ENCODE assay signal across 18 cellular contexts in genomic region chr17:56887552-56888467, GRCh38. TPM values are rescaled to one million over a fixed set of nuclear protein-coding genes. Genes with fewer than 3 reads are reported as not detected.
DNase-seq lines count a peak whose midpoint lies in the region; ATAC-seq, FAIRE-seq and TF ChIP-seq lines count a peak whose summit lies in the region.
"Had no signal": no experiment of that assay in that cellular context is flagged by ENCODE, and none has a peak within 500 bp of the region (broad histone marks: within the 10 kb centered on the region; RNA-seq: fewer than 3 reads in every experiment).

No MANE protein-coding gene starts in this region.

- no peaks in the 10 kb centered on the region for H3F3A ChIP-seq in smooth muscle cell (ENCODE audit: low read depth)

- H3K36me3 Mint-ChIP-seq in astrocyte (ENCODE audit: low read depth, unreplicated experiment) = peaks cover 51% of the 10 kb centered on the region

- no peaks in the 10 kb centered on the region for H3K36me3 ChIP-seq in astrocyte (ENCODE audit: insufficient read depth, low read length)
- H3K36me3 ChIP-seq in mucosa of descending colon (ENCODE audit: low read depth) = no peaks in the 10 kb centered on the region
- no peaks in the 10 kb centered on the region for H3K36me3 ChIP-seq in smooth muscle cell (ENCODE audit: low read depth)
- H3K36me3 ChIP-seq in upper lobe of left lung = peaks cover 15 to 65% (median 42%) of the 10 kb centered on the region in 4 donors
- H3K36me3 ChIP-seq: SJCRH30 had no signal

- WGBS in smooth muscle cell (ENCODE audit: low lambda C conversion rate) = 93% methylated on average over 9 of the region's 9 CpGs
- WGBS in upper lobe of left lung, 2 donors = 95 to 99% methylated on average over 9 of the region's 9 CpGs

- no peak for TF ChIP-seq EP300 in upper lobe of left lung (IDR thresholded peaks at IDR 0.05)

- intact Hi-C loops in mucosa of descending colon (cut with DNase I, micrococcal nuclease) = no loop called here

- no peak overlapping the region for H2AFZ ChIP-seq in astrocyte (ENCODE audit: low read depth, low read length)
- H2AFZ ChIP-seq in smooth muscle cell (ENCODE audit: low read depth) = no peak overlapping the region

- H3K9ac ChIP-seq in astrocyte (ENCODE audit: low read length) = no peak overlapping the region
- no peak overlapping the region for H3K9ac ChIP-seq in smooth muscle cell (ENCODE audit: low read depth)
- H3K9ac ChIP-seq: BLaER1 had no signal

- H3K27ac ChIP-seq in astrocyte (ENCODE audit: low read depth, low read length) (no peak overlapping the region), smooth muscle cell (ENCODE audit: low read depth) (no peak overlapping the region), upper lobe of left lung (no peak overlapping the region)
- H3K27ac ChIP-seq: BLaER1, HL-60, left ventricle myocardium inferior, SJCRH30 had no signal

- no peak for DNase-seq in GM12891 (ENCODE audit: insufficient read length, low spot score)
- no peak for DNase-seq in HTR-8/SVneo (ENCODE audit: insufficient read length, low spot score)
- DNase-seq in astrocyte (ENCODE audit: low read depth) = no peak
- DNase-seq in mucosa of descending colon = no peak
- no peak for DNase-seq in smooth muscle cell (lab: John Stamatoyannopoulos, UW; ENCODE audit: unreplicated experiment)
- no peak for DNase-seq in AML-193 (lab: John Stamatoyannopoulos, UW)
- DNase-seq in upper lobe of left lung = no peak
- DNase-seq: DMS153; effector CD8-positive, alpha-beta T cell; left ventricle myocardium inferior; NCI-H146; NCI-H446; SJCRH30; T1000; trophoblast cell had no signal

- H3K27me3 ChIP-seq in astrocyte (ENCODE audit: insufficient read depth, low read length) = no peaks in the 10 kb centered on the region
- H3K27me3 ChIP-seq in smooth muscle cell (ENCODE audit: low read depth) = no peaks in the 10 kb centered on the region
- H3K27me3 ChIP-seq in upper lobe of left lung = no peaks in the 10 kb centered on the region
- H3K27me3 ChIP-seq: BLaER1, SJCRH30 had no signal

- H3K27ac Mint-ChIP-seq in astrocyte (ENCODE audit: unreplicated experiment) = peak overlapping the region; percentile 24

- peaks cover 7% of the 10 kb centered on the region for H3K9me3 Mint-ChIP-seq in astrocyte (ENCODE audit: unreplicated experiment)

- TF ChIP-seq POLR2A in GM12891 (IDR thresholded peaks at IDR 0.05; ENCODE audit: low read depth, low read length) (peak; percentile 32; the same call in 1 of the 2 replicates), upper lobe of left lung (IDR thresholded peaks at IDR 0.05) (no peak)

- no peak for TF ChIP-seq CTCF in astrocyte (IDR thresholded peaks at IDR 0.05; ENCODE audit: insufficient read depth, low read depth, low read length)
- no peak for TF ChIP-seq CTCF in mucosa of descending colon (IDR thresholded peaks at IDR 0.05)
- TF ChIP-seq CTCF in smooth muscle cell (IDR thresholded peaks at IDR 0.05; ENCODE audit: borderline replicate concordance, insufficient read depth, poor library complexity, severe bottlenecking) = no peak
- no peak for TF ChIP-seq CTCF in upper lobe of left lung (IDR thresholded peaks at IDR 0.05)

- no peak overlapping the region for H3K4me3 Mint-ChIP-seq in astrocyte (ENCODE audit: unreplicated experiment)

- peaks cover 3% of the 10 kb centered on the region for H3K9me3 ChIP-seq in astrocyte (ENCODE audit: insufficient read depth, low read depth, low read length)
- peaks cover 8% of the 10 kb centered on the region for H3K9me3 ChIP-seq in mucosa of descending colon
- H3K9me3 ChIP-seq in smooth muscle cell (replicated peaks; ENCODE audit: low read depth) = no peaks in the 10 kb centered on the region
- no peaks in the 10 kb centered on the region for H3K9me3 ChIP-seq in upper lobe of left lung
- H3K9me3 ChIP-seq: SJCRH30 had no signal

- ATAC-seq in mucosa of descending colon (peak; percentile 66), GM19328 (IDR thresholded peaks at IDR 0.05; ENCODE audit: unreplicated experiment) (no peak), upper lobe of left lung (ENCODE audit: low FRiP score in 2 of 2) (no peak)

- H3K4me1 ChIP-seq in astrocyte (ENCODE audit: insufficient read depth, low read length) = no peaks in the 10 kb centered on the region
- H3K4me1 ChIP-seq in mucosa of descending colon (ENCODE audit: low read depth) = peaks cover 26% of the 10 kb centered on the region
- H3K4me1 ChIP-seq in smooth muscle cell (ENCODE audit: low read depth) = no peaks in the 10 kb centered on the region
- no peaks in the 10 kb centered on the region for H3K4me1 ChIP-seq in upper lobe of left lung
- H3K4me1 ChIP-seq: BLaER1, left ventricle myocardium inferior, SJCRH30 had no signal

- H3K4me2 ChIP-seq in astrocyte (ENCODE audit: low read length) = no peak overlapping the region
- H3K4me2 ChIP-seq in smooth muscle cell = no peak overlapping the region
- H3K4me2 ChIP-seq: BLaER1 had no signal

- no peak overlapping the region for H3K4me3 ChIP-seq in astrocyte (ENCODE audit: insufficient read depth, low read depth, low read length)
- no peak overlapping the region for H3K4me3 ChIP-seq in mucosa of descending colon
- no peak overlapping the region for H3K4me3 ChIP-seq in smooth muscle cell
- H3K4me3 ChIP-seq in upper lobe of left lung = no peak overlapping the region
- H3K4me3 ChIP-seq: left ventricle myocardium inferior, SJCRH30 had no signal

- FAIRE-seq in GM12891 (lab: Jason Lieb, UNC) = no peak
- peak; percentile 4 for FAIRE-seq in HTR-8/SVneo (lab: Jason Lieb, UNC)
- no peak for FAIRE-seq in astrocyte (lab: Jason Lieb, UNC)

- H3K79me2 ChIP-seq in astrocyte (ENCODE audit: insufficient read depth, low read length) (no peaks in the 10 kb centered on the region), smooth muscle cell (ENCODE audit: low read depth) (no peaks in the 10 kb centered on the region)

- no peaks in the 10 kb centered on the region for H3K27me3 Mint-ChIP-seq in astrocyte (ENCODE audit: low read depth, unreplicated experiment)

- H4K20me1 ChIP-seq in astrocyte (ENCODE audit: insufficient read depth, low read length) (no peaks in the 10 kb centered on the region), smooth muscle cell (ENCODE audit: low read depth) (no peaks in the 10 kb centered on the region)

- H3K4me1 Mint-ChIP-seq in astrocyte (ENCODE audit: low read depth, unreplicated experiment) = peaks cover 7% of the 10 kb centered on the region

TF ChIP-seq in GM12891, 5 proteins besides CTCF, POLR2A, EP300 and RAD21:
- 0 out of 2 replicates have a peak, but pooled peaks have one; percentile 23 for TF ChIP-seq POU2F2 (IDR thresholded peaks at IDR 0.05; ENCODE audit: low read depth, low read length)
- no peak for TF ChIP-seq SPI1 (IDR thresholded peaks at IDR 0.05; ENCODE audit: low read depth, low read length)
- no peak for TF ChIP-seq TAF1 (IDR thresholded peaks at IDR 0.05; ENCODE audit: low read depth, low read length)
- TF ChIP-seq PAX5 (IDR thresholded peaks at IDR 0.05; ENCODE audit: insufficient read depth, low read length, severe bottlenecking) = no peak
- peak; percentile 60; the same call in 1 of the 2 replicates for TF ChIP-seq POLR2AphosphoS5 (IDR thresholded peaks at IDR 0.05; ENCODE audit: low read depth, low read length)
TF ChIP-seq in GM12891: peak in this region for 2.

RNA-seq across cellular contexts. Expression of gene TRIM25, which starts 26.0 kb away (rescaled TPM):
- polyA plus RNA-seq in GM12891 (2012; ENCODE audit: low read depth, missing spikeins) = 49.7 TPM
- total RNA-seq in astrocyte (96.3 and 105 TPM in 2 replicates), mucosa of descending colon (100 to 1,000 TPM in 2 of 3 donors, 10 to 100 TPM in 1; 76.1 to 130 (median 115) TPM), smooth muscle cell (7.1 and 14.0 TPM in 2 replicates), upper lobe of left lung (100 to 1,000 TPM in 2 of 6 donors, 10 to 100 TPM in 4; 66.7 to 294 (median 83.0) TPM)
- 2.6 and 4.2 TPM in 2 replicates for polyA plus RNA-seq in smooth muscle cell

RNA-seq across cellular contexts. Expression of gene DGKE, which starts 53.9 kb away (rescaled TPM):
- 4.0 TPM for polyA plus RNA-seq in GM12891 (2012; ENCODE audit: low read depth, missing spikeins)
- total RNA-seq in astrocyte (5.2 and 5.5 TPM in 2 replicates), mucosa of descending colon (10 to 100 TPM in 1 of 3 donors, 1 to 10 TPM in 2; 5.8 to 22.2 (median 9.8) TPM), smooth muscle cell (2.6 and 5.9 TPM in 2 replicates), upper lobe of left lung (10 to 100 TPM in 3 of 6 donors, 1 to 10 TPM in 3; 4.3 to 23.8 (median 9.2) TPM)
- polyA plus RNA-seq in smooth muscle cell = 1.2 and 1.5 TPM in 2 replicates

RNA-seq across cellular contexts. Expression of gene C17orf67, which starts 54.1 kb away (rescaled TPM):
- 0.54 TPM for polyA plus RNA-seq in GM12891 (2012; ENCODE audit: low read depth, missing spikeins)
- total RNA-seq in astrocyte = 2.2 and 2.8 TPM in 2 replicates
- total RNA-seq in mucosa of descending colon = 1 to 10 TPM; 1.1 to 3.4 (median 1.1) TPM
- total RNA-seq in smooth muscle cell = 0.31 TPM in 1 of 2 replicates, not detected in the other
- polyA plus RNA-seq in smooth muscle cell = 0.47 and 0.73 TPM in 2 replicates
- total RNA-seq in upper lobe of left lung = 1 to 10 TPM in 4 of 6 donors, under 1 TPM in 2; 0.76 to 4.2 (median 1.6) TPM
